24 cellular contexts compared by ENCODE assay signal in the genomic region with DNA sequence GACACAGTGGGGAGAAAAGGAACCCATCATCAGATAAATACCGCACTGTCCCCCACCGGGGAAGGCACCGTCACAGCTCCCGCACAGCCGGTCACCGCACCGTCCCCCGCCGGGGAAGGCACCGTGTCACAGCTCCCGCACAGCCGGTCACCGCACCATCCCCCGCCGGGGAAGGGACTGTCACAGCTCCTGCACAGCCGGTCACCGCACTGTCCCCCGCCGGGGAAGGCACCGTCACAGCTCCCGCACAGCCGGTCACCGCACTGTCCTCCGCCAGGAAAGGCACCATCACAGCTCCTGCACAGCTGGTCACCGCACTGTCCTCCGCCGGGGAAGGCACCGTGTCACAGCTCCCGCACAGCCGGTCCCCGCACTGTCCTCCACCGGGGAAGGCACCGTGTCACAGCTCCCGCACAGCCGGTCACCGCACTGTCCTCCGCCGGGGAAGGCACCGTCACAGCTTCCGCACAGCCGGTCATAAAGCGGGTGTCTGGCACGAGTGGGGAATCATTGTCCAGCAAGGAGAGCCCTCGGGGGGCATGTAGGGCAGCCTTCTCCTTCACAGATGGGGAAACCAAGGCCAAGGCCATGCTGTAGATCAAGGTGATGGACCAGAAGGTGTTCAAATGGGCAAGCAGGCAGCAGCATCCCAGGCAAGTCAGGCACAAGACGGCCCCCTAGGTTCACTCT.
"Had no signal": no experiment of that assay in that cellular context is flagged by ENCODE, and none has a peak within 500 bp of the region (broad histone marks: within the 10 kb centered on the region; RNA-seq: fewer than 3 reads in every experiment).

No MANE protein-coding gene starts in this region.

- DNase-seq: activated CD4-positive, alpha-beta T cell treated with anti-CD3 and anti-CD28 coated beads for 48 hours; activated CD4-positive, alpha-beta T cell treated with anti-CD3 and anti-CD28 coated beads, Interleukin-2, amount 50 U/mL, for 4 hours; activated CD4-positive, CD25-positive, alpha-beta regulatory T cell treated with anti-CD3 and anti-CD28 coated beads, Interleukin-2, amount 50 U/mL, for 72 hours; activated CD8-positive, alpha-beta memory T cell treated with anti-CD3 and anti-CD28 coated beads, Interleukin-2, amount 50 U/mL, for 48 hours; activated CD8-positive, alpha-beta T cell treated with anti-CD3 and anti-CD28 coated beads, Interleukin-2, amount 10 ng/mL, durations not matched to agents 7 days and 5 days; activated effector memory CD4-positive, alpha-beta T cell treated with Interleukin-2 at 50 U/mL for 16 hours; activated naive CD4-positive, alpha-beta T cell; activated T-cell treated with anti-CD3 and anti-CD28 coated beads, Interleukin-2, amount 50 U/mL, for 1 hour; body of pancreas; NCI-H1048; NCI-H1417; NCI-H1930; NCI-H2107; NCI-H2171 treated with DMSO at 0.1 percent for 48 hours; NCI-H226; NCI-H526 treated with DMSO at 0.1 percent for 48 hours; NCI-H82; SIG-M5; T-helper 17 cell; T-helper 9 cell had no signal

- H3K27ac ChIP-seq: ascending aorta, body of pancreas had no signal

- H3K27me3 ChIP-seq: ascending aorta, body of pancreas had no signal

- H3K4me1 ChIP-seq: ascending aorta, body of pancreas had no signal

- H3K4me1 Mint-ChIP-seq: activated naive CD4-positive, alpha-beta T cell treated with anti-CD3 and anti-CD28 coated beads, Interleukin-2, amount 50 U/mL, for 24 hours; central memory CD8-positive, alpha-beta T cell; T-helper 17 cell had no signal

- ATAC-seq: activated CD8-positive, alpha-beta T cell treated with anti-CD3 and anti-CD28 coated beads, Interleukin-2, amount 10 ng/mL, durations not matched to agents 7 days and 5 days; body of pancreas; T-helper 17 cell; WTC11 had no signal

- H3K4me3 ChIP-seq: ascending aorta, body of pancreas had no signal

- H3K9me3 Mint-ChIP-seq: central memory CD8-positive, alpha-beta T cell had no signal

- H3K9me3 ChIP-seq: ascending aorta, body of pancreas had no signal

- H3K36me3 Mint-ChIP-seq: activated naive CD4-positive, alpha-beta T cell treated with anti-CD3 and anti-CD28 coated beads, Interleukin-2, amount 50 U/mL, for 24 hours had no signal

- H3K27ac Mint-ChIP-seq: activated CD8-positive, alpha-beta T cell treated with anti-CD3 and anti-CD28 coated beads, Interleukin-2, amount 10 ng/mL, durations not matched to agents 7 days and 5 days; activated naive CD4-positive, alpha-beta T cell treated with anti-CD3 and anti-CD28 coated beads, Interleukin-2, amount 50 U/mL, for 24 hours; T-helper 17 cell; WTC11 had no signal

- H3K36me3 ChIP-seq: ascending aorta had no signal

- H3K4me3 Mint-ChIP-seq: activated CD8-positive, alpha-beta T cell treated with anti-CD3 and anti-CD28 coated beads, Interleukin-2, amount 10 ng/mL, durations not matched to agents 7 days and 5 days; activated naive CD4-positive, alpha-beta T cell treated with anti-CD3 and anti-CD28 coated beads, Interleukin-2, amount 50 U/mL, for 24 hours; central memory CD8-positive, alpha-beta T cell; T-helper 17 cell; WTC11 had no signal
